24 cellular contexts compared by ENCODE assay signal in the genomic region with DNA sequence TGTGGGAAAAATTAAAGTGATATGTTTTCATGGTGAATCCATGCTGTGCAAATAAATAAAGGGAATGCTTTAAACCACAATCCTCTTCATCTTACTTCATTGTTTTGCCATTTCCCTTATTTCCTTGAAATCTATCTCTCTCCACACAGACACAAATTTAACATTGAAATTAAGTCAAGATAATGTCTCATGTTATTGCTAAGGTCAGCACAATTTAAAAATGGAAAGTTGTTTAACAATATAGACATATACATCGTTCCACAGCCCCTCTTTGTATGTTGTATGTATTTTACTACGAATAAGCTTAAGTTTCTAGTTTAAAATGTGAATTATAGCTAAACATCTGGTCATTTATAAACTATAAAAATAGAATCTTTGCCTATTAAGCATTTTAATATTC.
DNase-seq lines count a peak whose midpoint lies in the region; ATAC-seq, FAIRE-seq and TF ChIP-seq lines count a peak whose summit lies in the region.
"Had no signal": no experiment of that assay in that cellular context is flagged by ENCODE, and none has a peak within 500 bp of the region (broad histone marks: within the 10 kb centered on the region; RNA-seq: fewer than 3 reads in every experiment).

No MANE protein-coding gene starts in this region.

- H2BK20ac ChIP-seq in IMR-90 (ENCODE audit: low read depth, low read length) (no peak overlapping the region), H1 (ENCODE audit: low read length) (no peak overlapping the region)

- TF ChIP-seq RAD21 in A549 (conservative IDR thresholded peaks at IDR 0.05 in 1 of 2, IDR thresholded peaks at IDR 0.05 in 1 of 2) = no peak
- TF ChIP-seq RAD21 in IMR-90 (IDR thresholded peaks at IDR 0.05; ENCODE audit: low read length) = no peak
- no peak for TF ChIP-seq RAD21 in H1 (IDR thresholded peaks at IDR 0.05 in 1 of 2, conservative IDR thresholded peaks at IDR 0.05 in 1 of 2; ENCODE audit: low read depth in 2 of 2, low read length in 2 of 2)

- H3K79me1 ChIP-seq in IMR-90 (ENCODE audit: low read depth in 1 of 2, low read length in 2 of 2) = no peaks in the 10 kb centered on the region
- no peaks in the 10 kb centered on the region for H3K79me1 ChIP-seq in H1 (ENCODE audit: low read depth, low read length)

- intact Hi-C loops in IMR-90 (cut with micrococcal nuclease) = no loop called here

- H3K14ac ChIP-seq in IMR-90 (replicated peaks; ENCODE audit: low read depth, low read length) = no peak overlapping the region
- no peak overlapping the region for H3K14ac ChIP-seq in H1 (ENCODE audit: insufficient read length)

- FAIRE-seq in A549 (lab: Jason Lieb, UNC) = no peak
- no peak for FAIRE-seq in H1 (lab: Jason Lieb, UNC)
- FAIRE-seq: A204.1, GM12878, GM12892, GM18507 had no signal

- no peak overlapping the region for H2BK12ac ChIP-seq in H1 (ENCODE audit: low read depth, low read length)

- dilution Hi-C loops in IMR-90 (cut with HindIII; ENCODE audit: low sequenced_read_pairs, unreplicated experiment) = no loop called here

- no peak overlapping the region for H4K5ac ChIP-seq in IMR-90 (ENCODE audit: low read depth, low read length)
- H4K5ac ChIP-seq in H1 (ENCODE audit: insufficient read length, low read depth, low read length) = no peak overlapping the region

- H3K23ac ChIP-seq in IMR-90 (ENCODE audit: low read depth, low read length) (no peak overlapping the region), H1 (ENCODE audit: insufficient read length) (no peak overlapping the region)

- BruUV-seq in IMR-90 (replicated peaks; lab: Mats Ljungman, UMichigan) = no TSS peak

- TF ChIP-seq POLR2A in A549 (IDR thresholded peaks at IDR 0.05; ENCODE audit: low read length) (no peak), IMR-90 (IDR thresholded peaks at IDR 0.05; ENCODE audit: low read depth, low read length) (no peak), H1 (IDR thresholded peaks at IDR 0.05; ENCODE audit: control extremely low read depth in 1 of 2, low read depth in 2 of 2, low read length in 2 of 2) (no peak)

- H2AK9ac ChIP-seq in IMR-90 (replicated peaks; ENCODE audit: low read depth, low read length, poor library complexity) = no peak overlapping the region

- no peak overlapping the region for H3K56ac ChIP-seq in IMR-90 (ENCODE audit: extremely low read depth, insufficient read depth, low read length)
- H3K56ac ChIP-seq in H1 (replicated peaks; ENCODE audit: insufficient read length, low read depth, low read length) = no peak overlapping the region

- H4K20me1 ChIP-seq in IMR-90 (ENCODE audit: insufficient read depth, low read length) = no peaks in the 10 kb centered on the region
- no peaks in the 10 kb centered on the region for H4K20me1 ChIP-seq in H1 (replicated peaks in 1 of 2; ENCODE audit: control insufficient read depth in 1 of 2, insufficient read depth in 2 of 2, low read length in 2 of 2)
- H4K20me1 ChIP-seq: BLaER1 had no signal

- POLR2A ChIA-PET in A549 (lab: Yijun Ruan, JAX) (no interaction called here), IMR-90 (lab: Charles Lee; ENCODE audit: unreplicated experiment) (no interaction called here), H1 (lab: Charles Lee; ENCODE audit: partially characterized antibody) (no interaction called here)

- H2AFZ ChIP-seq in IMR-90 (replicated peaks; ENCODE audit: low read length, poor library complexity) (no peak overlapping the region), H1 (ENCODE audit: low read length) (no peak overlapping the region)

- H3K79me2 ChIP-seq in H1 (ENCODE audit: control insufficient read depth in 1 of 2, insufficient read depth in 2 of 2, low read length in 2 of 2) = no peaks in the 10 kb centered on the region; a peak in 1 of 4 replicates

- H3K36me3 ChIP-seq in IMR-90 (ENCODE audit: control insufficient read depth, insufficient read depth, low read length) (no peaks in the 10 kb centered on the region), H1 (ENCODE audit: control insufficient read depth in 2 of 4, insufficient read depth in 4 of 4, low read length in 3 of 4) (peaks cover 0 to 10% (median 1%) of the 10 kb centered on the region in 4 experiments; a peak in 3 of 8 replicates)
- H3K36me3 ChIP-seq: BE2C had no signal

- no peak overlapping the region for H2AK5ac ChIP-seq in IMR-90 (ENCODE audit: low read depth, low read length)
- no peak overlapping the region for H2AK5ac ChIP-seq in H1 (ENCODE audit: low read depth, low read length)

- no peaks in the 10 kb centered on the region for H3K9me3 ChIP-seq in A549
- no peaks in the 10 kb centered on the region for H3K9me3 ChIP-seq in IMR-90 (ENCODE audit: control insufficient read depth, insufficient read depth, low read length)
- H3K9me3 ChIP-seq in H1 (ENCODE audit: insufficient read depth in 2 of 2, low read depth in 1 of 2, low read length in 1 of 2) = peaks cover 0 to 2% of the 10 kb centered on the region in 2 experiments; a peak in 3 of 4 replicates
- H3K9me3 ChIP-seq: BE2C had no signal

- H4K8ac ChIP-seq in IMR-90 (ENCODE audit: low read depth in 2 of 2, low read length in 2 of 2) = no peak overlapping the region
- no peak overlapping the region for H4K8ac ChIP-seq in H1 (ENCODE audit: extremely low read depth, insufficient read depth, low read length)

- TF ChIP-seq CTCF in A549 (IDR thresholded peaks at IDR 0.05) (no peak), IMR-90 (conservative IDR thresholded peaks at IDR 0.05; ENCODE audit: low read depth, low read length) (no peak), H1 (IDR thresholded peaks at IDR 0.05; ENCODE audit: control extremely low read depth in 1 of 3, insufficient read depth in 1 of 3, low read depth in 1 of 3, low read length in 3 of 3) (no peak)

- H2BK120ac ChIP-seq in IMR-90 (ENCODE audit: low read depth, low read length) (no peak overlapping the region), H1 (replicated peaks; ENCODE audit: low read depth, low read length) (no peak overlapping the region)

- DNase-seq in A549 (ENCODE audit: low read depth in 1 of 2, low spot score in 1 of 2) (no peak), IMR-90 (no peak), H1 (ENCODE audit: low read depth in 1 of 2, low spot score in 2 of 2) (no peak), ACHN (no peak)
- DNase-seq: 8988T; BE2C; C1 segment of cervical spinal cord; CD4-positive, alpha-beta memory T cell; CD4-positive, CD25-positive, alpha-beta regulatory T cell; CD8-positive, alpha-beta memory T cell; COR-L47; DMS 273 treated with DMSO at 0.1 percent for 48 hours; DMS153; DMS53; DMS79; DND-41; EL; GDM1 had no signal

- no peak overlapping the region for H3K27ac ChIP-seq in A549
- no peak overlapping the region for H3K27ac ChIP-seq in IMR-90 (ENCODE audit: insufficient read depth, low read length)
- H3K27ac ChIP-seq in H1 (ENCODE audit: low read depth, low read length) = no peak overlapping the region
- H3K27ac ChIP-seq: BLaER1 had no signal

- H2BK5ac ChIP-seq in IMR-90 (ENCODE audit: low read depth, low read length, poor library complexity, severe bottlenecking) (no peak overlapping the region), H1 (ENCODE audit: low read depth, low read length) (no peak overlapping the region)

- H3K9me1 ChIP-seq in IMR-90 (ENCODE audit: insufficient read depth, low read length) = no peaks in the 10 kb centered on the region

- no peak overlapping the region for H2BK15ac ChIP-seq in IMR-90 (ENCODE audit: low read depth, low read length)
- no peak overlapping the region for H2BK15ac ChIP-seq in H1 (ENCODE audit: low read length)

- H3K23me2 ChIP-seq in H1 (ENCODE audit: low read depth, low read length) = no peaks in the 10 kb centered on the region

- CTCF ChIA-PET in A549 (lab: Yijun Ruan, JAX) = interaction anchor here (1.3 kb wide), 1 partner anchor 11 kb away, joined by 4 read pairs; no protein-coding TSS in a partner anchor
- CTCF ChIA-PET in IMR-90 (lab: Yijun Ruan, JAX) = no interaction called here
- CTCF ChIA-PET in H1 (lab: Charles Lee; ENCODE audit: partially characterized antibody) = interaction anchor here (1.3 to 1.4 kb wide), 2 partner anchors 112 to 254 kb away, joined by 3 to 4 read pairs; no protein-coding TSS in a partner anchor

- TF ChIP-seq EP300 in A549 (IDR thresholded peaks at IDR 0.05) (no peak), H1 (IDR thresholded peaks at IDR 0.05; ENCODE audit: borderline replicate concordance in 1 of 2, low read depth in 2 of 2, low read length in 2 of 2) (no peak)

- H3K18ac ChIP-seq in IMR-90 (ENCODE audit: low read depth, low read length) (no peak overlapping the region), H1 (ENCODE audit: extremely low read depth, low read length) (no peak overlapping the region)

- H3K4me1 ChIP-seq in A549 (no peaks in the 10 kb centered on the region), IMR-90 (ENCODE audit: control insufficient read depth, insufficient read depth, low read length) (no peaks in the 10 kb centered on the region), H1 (replicated peaks in 1 of 4; ENCODE audit: control insufficient read depth in 3 of 4, insufficient read depth in 4 of 4, low read length in 3 of 4) (no peaks in the 10 kb centered on the region; a peak in 1 of 7 replicates)
- H3K4me1 ChIP-seq: BE2C, BLaER1 had no signal

- 0% methylated on average over 2 of the region's 2 CpGs for WGBS in A549 (ENCODE audit: missing lambda C conversion rate)
- no CpG with 5 or more reads among the region's 2 CpGs for WGBS in IMR-90 (ENCODE audit: extremely low coverage in 2 of 2, insufficient read length in 1 of 2), 2 experiments
- 90% methylated on average over 2 of the region's 2 CpGs; no CpG with 5 or more reads in 1 of the 2 experiments for WGBS in H1 (ENCODE audit: extremely low coverage in 1 of 2, insufficient coverage in 1 of 2, insufficient read length in 1 of 2, insufficient replicate concordance in 2 of 2, low coverage in 1 of 2, low lambda C conversion rate in 2 of 2, missing lambda C conversion rate in 1 of 2), 2 experiments

- H3K4ac ChIP-seq in IMR-90 (ENCODE audit: low read depth, low read length) = no peak overlapping the region
- H3K4ac ChIP-seq in H1 (replicated peaks; ENCODE audit: insufficient read length, low read depth, low read length) = no peak overlapping the region

- H3K4me2 ChIP-seq in A549 (no peak overlapping the region), IMR-90 (ENCODE audit: low read depth, low read length) (no peak overlapping the region), H1 (ENCODE audit: insufficient read depth in 1 of 2, low read depth in 2 of 2, low read length in 2 of 2) (no peak overlapping the region)
- H3K4me2 ChIP-seq: BLaER1 had no signal

- ATAC-seq in A549 = no peak
- ATAC-seq in IMR-90 (ENCODE audit: low read depth) = no peak
- ATAC-seq in HG03460 (IDR thresholded peaks at IDR 0.05; ENCODE audit: unreplicated experiment) = no peak
- ATAC-seq: GM12878 had no signal

- H3K4me3 ChIP-seq in A549 (no peak overlapping the region), IMR-90 (ENCODE audit: insufficient read depth, low read depth, low read length) (no peak overlapping the region), H1 (ENCODE audit: extremely low read depth in 1 of 4, insufficient read depth in 2 of 4, low read depth in 3 of 4, low read length in 4 of 4) (no peak overlapping the region)
- H3K4me3 ChIP-seq: BLaER1, GM12878 had no signal

- H3K27me3 ChIP-seq in IMR-90 (ENCODE audit: control insufficient read depth, insufficient read depth, low read length) = no peaks in the 10 kb centered on the region
- H3K27me3 ChIP-seq in H1 (replicated peaks in 1 of 4; ENCODE audit: control insufficient read depth in 3 of 4, extremely low read depth in 1 of 4, insufficient read depth in 3 of 4, low read length in 3 of 4) = no peaks in the 10 kb centered on the region
- H3K27me3 ChIP-seq: BE2C, BLaER1 had no signal

- in situ Hi-C loops in IMR-90 (cut with MboI; ENCODE audit: low sequenced_read_pairs) = no loop called here
- in situ Hi-C loops in ACHN (cut with HindIII; ENCODE audit: low pct_ligation_motif_present, low pct_unique_long_range_greater_than_20kb, low sequenced_read_pairs) = no loop called here

- H3K9ac ChIP-seq in IMR-90 (ENCODE audit: low read depth, low read length) (no peak overlapping the region), H1 (replicated peaks in 1 of 4; ENCODE audit: extremely low read depth in 1 of 4, low read depth in 3 of 4, low read length in 3 of 4) (no peak overlapping the region)
- H3K9ac ChIP-seq: BLaER1 had no signal

- no peak overlapping the region for H4K91ac ChIP-seq in IMR-90 (ENCODE audit: insufficient read depth, low read depth, low read length)
- H4K91ac ChIP-seq in H1 (replicated peaks; ENCODE audit: insufficient read length, low read length) = no peak overlapping the region
